ENCODE assay signal across 27 cellular contexts in genomic region chr1:49318218-49318617, GRCh38.
"Had no signal": no experiment of that assay in that cellular context is flagged by ENCODE, and none has a peak within 500 bp of the region (broad histone marks: within the 10 kb centered on the region; RNA-seq: fewer than 3 reads in every experiment).

No MANE protein-coding gene starts in this region.

- FAIRE-seq: urothelium cell line had no signal

- H3K27ac ChIP-seq: stomach, suprapubic skin, testis, thoracic aorta, thyroid gland, tibial artery, tibial nerve, transverse colon, upper lobe of left lung, upper lobe of right lung, uterus, vagina had no signal

- H3K4me1 ChIP-seq: stomach, suprapubic skin, testis, thyroid gland, tibial artery, tibial nerve, transverse colon, upper lobe of left lung, upper lobe of right lung, uterus, vagina had no signal

- DNase-seq: stimulated activated CD4-positive, alpha-beta T cell treated with anti-CD3 and anti-CD28 coated beads, Interleukin-2, amount 100 ng/mL, for 48 hours; stimulated activated CD4-positive, alpha-beta T cell treated with anti-CD3 and anti-CD28 coated beads, Interleukin-4, amount 100 ng/mL, for 1 hour; stimulated activated CD4-positive, alpha-beta T cell treated with anti-CD3 and anti-CD28 coated beads, Interleukin-4, amount 100 ng/mL, for 24 hours; stimulated activated CD4-positive, alpha-beta T cell treated with anti-CD3 and anti-CD28 coated beads, Interleukin-4, amount 100 ng/mL, for 4 hours; stimulated activated CD8-positive, alpha-beta memory T cell treated with anti-CD3 and anti-CD28 coated beads, Interleukin-4, amount 100 ng/mL, for 48 hours; stimulated activated naive B cell treated with anti-CD40 and anti-IgM and Interleukin-4, amounts not matched to agents 10 μg/mL and 1 μg/mL and 100 μg/mL, for 72 hours; stimulated activated naive CD4-positive, alpha-beta T cell; stimulated activated naive CD4-positive, alpha-beta T cell treated with Interleukin-2 at 50 U/mL for 16 hours; stimulated activated naive CD8-positive, alpha-beta T cell treated with anti-CD3 and anti-CD28 coated beads, Interleukin-15, amount 100 ng/mL, for 72 hours; stimulated activated naive CD8-positive, alpha-beta T cell treated with anti-CD3 and anti-CD28 coated beads, Interleukin-15, Interleukin-2, amounts not matched to agents 100 U/mL and 50 U/mL, for 24 hours; stomach; substantia nigra; testis; thyroid gland; tibial artery; transverse colon; trophoblast cell; upper lobe of left lung; upper lobe of right lung; uterus had no signal

- H3K4me3 ChIP-seq: stomach, suprapubic skin, testis, thoracic aorta, thyroid gland, tibial artery, tibial nerve, transverse colon, upper lobe of left lung, upper lobe of right lung, uterus, vagina had no signal

- H3K27me3 ChIP-seq: stomach, suprapubic skin, testis, thyroid gland, tibial artery, tibial nerve, transverse colon, upper lobe of left lung, upper lobe of right lung, uterus, vagina had no signal

- H3K36me3 ChIP-seq: stomach, suprapubic skin, thoracic aorta, thyroid gland, tibial artery, tibial nerve, transverse colon, upper lobe of left lung, upper lobe of right lung, uterus, vagina had no signal

- ATAC-seq: stimulated activated effector memory CD8-positive, alpha-beta T cell treated with anti-CD3 and anti-CD28 coated beads, Interleukin-12 subunit alpha, Interleukin-12 subunit beta, amount 100 ng/mL, for 72 hours; stimulated activated memory B cell treated with anti-CD40 and anti-IgM and Interleukin-4, amounts not matched to agents 10 μg/mL and 1 μg/mL and 100 μg/mL, for 72 hours; stimulated activated naive B cell treated with anti-CD40 and anti-IgM and Interleukin-4, amounts not matched to agents 10 μg/mL and 1 μg/mL and 100 μg/mL, for 72 hours; stimulated activated naive CD8-positive, alpha-beta T cell treated with anti-CD3 and anti-CD28 coated beads, Interleukin-15, amount 100 ng/mL, for 72 hours; stimulated activated naive CD8-positive, alpha-beta T cell treated with anti-CD3 and anti-CD28 coated beads, Interleukin-15, Interleukin-2, amounts not matched to agents 100 U/mL and 50 U/mL, for 24 hours; upper lobe of right lung had no signal

- H3K9me3 ChIP-seq: suprapubic skin, testis, thoracic aorta, thyroid gland, tibial artery, upper lobe of left lung, upper lobe of right lung, uterus, vagina had no signal
